ENCODE assay signal across 8 cellular contexts in genomic region chr17:19992803-19993713, GRCh38. TPM values are rescaled to one million over a fixed set of nuclear protein-coding genes. Genes with fewer than 3 reads are reported as not detected.
DNase-seq lines count a peak whose midpoint lies in the region; TF ChIP-seq lines count a peak whose summit lies in the region.

No MANE protein-coding gene starts in this region.

- POLR2A ChIA-PET in HEK293 (lab: Yijun Ruan, JAX), result interaction anchor here (0.7 to 2.4 kb wide), 9 partner anchors 15 to 213 kb away, joined by 3 to 20 read pairs (median 8); partner anchors contain the start of genes AKAP10 and SPECC1

- H3K9me3 ChIP-seq in HEK293 (ENCODE audit: control insufficient read depth, insufficient read depth, low read depth, low read length) (no peaks in the 10 kb centered on the region), osteoblast (ENCODE audit: low read depth, low read length) (no peaks in the 10 kb centered on the region), tibial artery (no peaks in the 10 kb centered on the region)

- H3K36me3 ChIP-seq in HEK293 (ENCODE audit: control insufficient read depth in 2 of 2, insufficient read depth in 1 of 2, low read length in 2 of 2), result no peaks in the 10 kb centered on the region; a peak in 1 of 3 replicates
- no peaks in the 10 kb centered on the region for H3K36me3 ChIP-seq in osteoblast (ENCODE audit: insufficient read depth, low read length)
- H3K36me3 ChIP-seq in tibial artery, result no peaks in the 10 kb centered on the region

- peak overlapping the region; percentile 43 for H3K4me2 ChIP-seq in osteoblast (ENCODE audit: insufficient read depth, low read length)

- H4K20me1 ChIP-seq in osteoblast (ENCODE audit: insufficient read depth, low read length), result no peaks in the 10 kb centered on the region

- H3K27me3 ChIP-seq in osteoblast (ENCODE audit: insufficient read depth, low read length) (peaks cover 3% of the 10 kb centered on the region), tibial artery (no peaks in the 10 kb centered on the region)

- H3K4me3 ChIP-seq in HEK293 (ENCODE audit: low read depth, low read length) (peak overlapping the region; percentile 19), osteoblast (ENCODE audit: insufficient read depth, low read length) (no peak overlapping the region), tibial artery (no peak overlapping the region)

- in situ Hi-C loops in SK-MEL-5 (cut with HindIII; ENCODE audit: low pct_unique_long_range_greater_than_20kb, low sequenced_read_pairs), result no loop called here

- DNase-seq in EH (ENCODE audit: low read depth) (peak; percentile 84), NCI-H1048 (lab: John Stamatoyannopoulos, UW) (peak; percentile 70), SK-MEL-5 (ENCODE audit: low read depth, low spot score) (peak; percentile 92), foreskin melanocyte (peak; percentile 62), osteoblast (ENCODE audit: insufficient read length, low spot score, missing footprints) (peak; percentile 91), tibial artery (peak; percentile 91 to 94)
- peak; percentile 59 for DNase-seq in activated gamma-delta T cell treated with anti-CD3 and anti-CD28 coated beads, Interleukin-2, amount 50 U/mL, for 16 hours (ENCODE audit: low read depth)

- peak overlapping the region; percentile 41 for H2AFZ ChIP-seq in osteoblast (ENCODE audit: low read length)

- intact Hi-C loops in tibial artery (cut with DNase I; ENCODE audit: low total_unique reads), result loop anchor here (2.0 to 10.0 kb wide), 3 partner anchors 124 to 322 kb away; no protein-coding TSS in a partner anchor

- CTCF ChIA-PET in HEK293 (lab: Yijun Ruan, JAX), result interaction anchor here (0.5 to 4.6 kb wide), 58 partner anchors 8 to 873 kb away, joined by 3 to 68 read pairs (median 4); partner anchors contain the start of genes AKAP10, B9D1 and SPECC1

- H3K79me2 ChIP-seq in osteoblast (ENCODE audit: insufficient read depth, low read length), result no peaks in the 10 kb centered on the region

- TF ChIP-seq CTCF in HEK293 (tag by site-specific recombination; IDR thresholded peaks at IDR 0.05) (peak; percentile 96), osteoblast (IDR thresholded peaks at IDR 0.05; ENCODE audit: extremely low read depth, low read depth, low read length) (peak; percentile 73), tibial artery (IDR thresholded peaks at IDR 0.05) (peak; percentile 66 to 89)

- H3K27ac ChIP-seq in HEK293 (ENCODE audit: extremely low read depth, low read depth, low read length), result no peak overlapping the region
- no peak overlapping the region for H3K27ac ChIP-seq in osteoblast (ENCODE audit: low read depth, low read length)
- no peak overlapping the region for H3K27ac ChIP-seq in tibial artery

- H3K4me1 ChIP-seq in HEK293 (ENCODE audit: control insufficient read depth, insufficient read depth, low read length), result no peaks in the 10 kb centered on the region
- no peaks in the 10 kb centered on the region for H3K4me1 ChIP-seq in osteoblast (ENCODE audit: insufficient read depth, low read length)
- H3K4me1 ChIP-seq in tibial artery, result peaks cover 0 to 4% (median 2%) of the 10 kb centered on the region in 4 donors

TF ChIP-seq in HEK293, 187 proteins besides CTCF, POLR2A, EP300 and RAD21 (continues in another document):
- TF ChIP-seq SP2 (tag by site-specific recombination; IDR thresholded peaks at IDR 0.05) (no peak), KLF1 (tag by site-specific recombination; IDR thresholded peaks at IDR 0.05) (peak; percentile 44; the same call in 1 of the 2 replicates), ZNF785 (tag by site-specific recombination; IDR thresholded peaks at IDR 0.05) (0 out of 2 replicates have a peak, but pooled peaks have one; percentile 74), ZNF664 (tag by site-specific recombination; IDR thresholded peaks at IDR 0.05) (no peak), ZNF23 (tag by site-specific recombination; IDR thresholded peaks at IDR 0.05; ENCODE audit: borderline replicate concordance) (no peak), ZNF16 (tag by site-specific recombination; IDR thresholded peaks at IDR 0.05; ENCODE audit: low read depth) (no peak), OSR2 (tag by site-specific recombination; IDR thresholded peaks at IDR 0.05) (peak; percentile 98), ZNF214 (tag by site-specific recombination; IDR thresholded peaks at IDR 0.05; ENCODE audit: borderline replicate concordance) (no peak), PRDM10 (tag by site-specific recombination; IDR thresholded peaks at IDR 0.05) (peak; percentile 68), ZNF791 (tag by site-specific recombination; IDR thresholded peaks at IDR 0.05) (no peak), FEZF1 (tag by site-specific recombination; IDR thresholded peaks at IDR 0.05) (peak; percentile 82), ZNF561 (tag by site-specific recombination; IDR thresholded peaks at IDR 0.05; ENCODE audit: borderline replicate concordance) (peak; percentile 78; the same call in 1 of the 2 replicates), YY2 (tag by site-specific recombination; IDR thresholded peaks at IDR 0.05) (no peak), ZNF660 (tag by site-specific recombination; IDR thresholded peaks at IDR 0.05) (peak; percentile 91), TCF7L2 (IDR thresholded peaks at IDR 0.05; ENCODE audit: borderline replicate concordance, low read depth, low read length) (no peak)
- TF ChIP-seq, protein P1, sequence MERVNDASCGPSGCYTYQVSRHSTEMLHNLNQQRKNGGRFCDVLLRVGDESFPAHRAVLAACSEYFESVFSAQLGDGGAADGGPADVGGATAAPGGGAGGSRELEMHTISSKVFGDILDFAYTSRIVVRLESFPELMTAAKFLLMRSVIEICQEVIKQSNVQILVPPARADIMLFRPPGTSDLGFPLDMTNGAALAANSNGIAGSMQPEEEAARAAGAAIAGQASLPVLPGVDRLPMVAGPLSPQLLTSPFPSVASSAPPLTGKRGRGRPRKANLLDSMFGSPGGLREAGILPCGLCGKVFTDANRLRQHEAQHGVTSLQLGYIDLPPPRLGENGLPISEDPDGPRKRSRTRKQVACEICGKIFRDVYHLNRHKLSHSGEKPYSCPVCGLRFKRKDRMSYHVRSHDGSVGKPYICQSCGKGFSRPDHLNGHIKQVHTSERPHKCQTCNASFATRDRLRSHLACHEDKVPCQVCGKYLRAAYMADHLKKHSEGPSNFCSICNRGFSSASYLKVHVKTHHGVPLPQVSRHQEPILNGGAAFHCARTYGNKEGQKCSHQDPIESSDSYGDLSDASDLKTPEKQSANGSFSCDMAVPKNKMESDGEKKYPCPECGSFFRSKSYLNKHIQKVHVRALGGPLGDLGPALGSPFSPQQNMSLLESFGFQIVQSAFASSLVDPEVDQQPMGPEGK (tag by site-specific recombination; IDR thresholded peaks at IDR 0.05), result 0 out of 2 replicates have a peak, but pooled peaks have one; percentile 32
- TF ChIP-seq, protein P2, sequence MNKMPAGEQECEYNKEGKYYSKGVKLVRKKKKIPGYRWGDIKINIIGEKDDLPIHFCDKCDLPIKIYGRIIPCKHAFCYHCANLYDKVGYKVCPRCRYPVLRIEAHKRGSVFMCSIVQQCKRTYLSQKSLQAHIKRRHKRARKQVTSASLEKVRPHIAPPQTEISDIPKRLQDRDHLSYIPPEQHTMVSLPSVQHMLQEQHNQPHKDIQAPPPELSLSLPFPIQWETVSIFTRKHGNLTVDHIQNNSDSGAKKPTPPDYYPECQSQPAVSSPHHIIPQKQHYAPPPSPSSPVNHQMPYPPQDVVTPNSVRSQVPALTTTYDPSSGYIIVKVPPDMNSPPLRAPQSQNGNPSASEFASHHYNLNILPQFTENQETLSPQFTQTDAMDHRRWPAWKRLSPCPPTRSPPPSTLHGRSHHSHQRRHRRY (tag by site-specific recombination; IDR thresholded peaks at IDR 0.05), result no peak
- TF ChIP-seq, protein P3, sequence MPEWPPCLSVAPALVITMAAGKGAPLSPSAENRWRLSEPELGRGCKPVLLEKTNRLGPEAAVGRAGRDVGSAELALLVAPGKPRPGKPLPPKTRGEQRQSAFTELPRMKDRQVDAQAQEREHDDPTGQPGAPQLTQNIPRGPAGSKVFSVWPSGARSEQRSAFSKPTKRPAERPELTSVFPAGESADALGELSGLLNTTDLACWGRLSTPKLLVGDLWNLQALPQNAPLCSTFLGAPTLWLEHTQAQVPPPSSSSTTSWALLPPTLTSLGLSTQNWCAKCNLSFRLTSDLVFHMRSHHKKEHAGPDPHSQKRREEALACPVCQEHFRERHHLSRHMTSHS (tag by site-specific recombination; IDR thresholded peaks at IDR 0.05), result no peak

RNA-seq across cellular contexts. Expression of gene AKAP10, which starts 15.4 kb away (rescaled TPM):
- total RNA-seq in SK-MEL-5 (2014; rRNA removed; shearing (Covaris generic)), result 25.4 and 31.8 TPM in 2 replicates
- polyA plus RNA-seq in SK-MEL-5 (2015; cell fraction: cytosol; rRNA removed), result 16.1 and 19.4 TPM in 2 replicates
- polyA plus RNA-seq in SK-MEL-5 (2015; cell fraction: nucleus; rRNA removed), result 42.5 and 43.4 TPM in 2 replicates
- total RNA-seq in osteoblast, result 27.5 and 31.5 TPM in 2 replicates

RNA-seq across cellular contexts. Expression of gene SPECC1, which starts 16.1 kb away (rescaled TPM):
- 9.6 and 12.5 TPM in 2 replicates for total RNA-seq in SK-MEL-5 (2014; rRNA removed; shearing (Covaris generic))
- polyA plus RNA-seq in SK-MEL-5 (2015; cell fraction: cytosol; rRNA removed), result 6.9 and 10.2 TPM in 2 replicates
- 4.5 and 4.9 TPM in 2 replicates for polyA plus RNA-seq in SK-MEL-5 (2015; cell fraction: nucleus; rRNA removed)
- 155 and 165 TPM in 2 replicates for total RNA-seq in osteoblast

Comparison
In these comparisons a context has a peak if more than half of its experiments do, and no peak if none do; other contexts are left out.
1. RNA of gene SPECC1, which starts 16.1 kb away (total RNA-seq): 155 to 165 TPM in osteoblast; 9.6 to 12.5 TPM in SK-MEL-5; every median in the first group is over 10 times any median in the second.
2. Peak in every context shown above with its lines, with median percentiles within 50 percentile points of each other: DNase-seq and CTCF ChIP-seq.